ENCODE assay signal across 2 cellular contexts in the genomic region with DNA sequence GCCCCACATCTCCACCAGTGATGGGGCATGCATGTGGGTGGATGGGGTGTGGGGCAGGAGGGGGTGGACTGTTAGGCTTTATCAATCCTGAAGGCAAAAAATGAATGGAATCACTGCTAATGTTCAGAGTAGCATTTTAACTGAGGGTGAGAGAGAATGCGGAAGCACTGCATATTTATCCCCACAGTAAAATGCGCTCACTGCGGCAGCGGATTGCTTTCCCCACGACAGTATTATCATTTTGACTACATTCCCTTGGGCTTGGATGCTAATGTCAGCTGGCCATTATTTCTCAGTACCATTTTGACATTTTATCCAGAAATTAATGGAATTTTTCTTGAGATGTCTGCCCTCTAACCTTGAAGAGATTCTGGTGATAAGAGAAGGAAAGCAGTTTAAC.
TF ChIP-seq lines count a peak whose summit lies in the region.

No MANE protein-coding gene starts in this region.

TF ChIP-seq in A549, 52 proteins besides CTCF, POLR2A, EP300 and RAD21:
- TF ChIP-seq, protein P1, sequence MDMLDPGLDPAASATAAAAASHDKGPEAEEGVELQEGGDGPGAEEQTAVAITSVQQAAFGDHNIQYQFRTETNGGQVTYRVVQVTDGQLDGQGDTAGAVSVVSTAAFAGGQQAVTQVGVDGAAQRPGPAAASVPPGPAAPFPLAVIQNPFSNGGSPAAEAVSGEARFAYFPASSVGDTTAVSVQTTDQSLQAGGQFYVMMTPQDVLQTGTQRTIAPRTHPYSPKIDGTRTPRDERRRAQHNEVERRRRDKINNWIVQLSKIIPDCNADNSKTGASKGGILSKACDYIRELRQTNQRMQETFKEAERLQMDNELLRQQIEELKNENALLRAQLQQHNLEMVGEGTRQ (IDR thresholded peaks at IDR 0.05), result no peak
- TF ChIP-seq, protein P2, sequence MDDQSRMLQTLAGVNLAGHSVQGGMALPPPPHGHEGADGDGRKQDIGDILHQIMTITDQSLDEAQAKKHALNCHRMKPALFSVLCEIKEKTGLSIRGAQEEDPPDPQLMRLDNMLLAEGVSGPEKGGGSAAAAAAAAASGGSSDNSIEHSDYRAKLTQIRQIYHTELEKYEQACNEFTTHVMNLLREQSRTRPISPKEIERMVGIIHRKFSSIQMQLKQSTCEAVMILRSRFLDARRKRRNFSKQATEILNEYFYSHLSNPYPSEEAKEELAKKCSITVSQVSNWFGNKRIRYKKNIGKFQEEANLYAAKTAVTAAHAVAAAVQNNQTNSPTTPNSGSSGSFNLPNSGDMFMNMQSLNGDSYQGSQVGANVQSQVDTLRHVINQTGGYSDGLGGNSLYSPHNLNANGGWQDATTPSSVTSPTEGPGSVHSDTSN (IDR thresholded peaks at IDR 0.05), result no peak
- TF ChIP-seq CEBPB (IDR thresholded peaks at IDR 0.05) (no peak), KDM5A (IDR thresholded peaks at IDR 0.05) (no peak), PHF8 (IDR thresholded peaks at IDR 0.05; ENCODE audit: borderline replicate concordance, low read depth) (no peak), RFX5 (IDR thresholded peaks at IDR 0.05) (no peak), FOXS1 (CRISPR knock-in tag; IDR thresholded peaks at IDR 0.05) (no peak), GATA3 (IDR thresholded peaks at IDR 0.05; ENCODE audit: borderline replicate concordance) (no peak), TP53 (CRISPR knock-in tag; IDR thresholded peaks at IDR 0.05) (no peak), MAFK (IDR thresholded peaks at IDR 0.05; ENCODE audit: partially characterized antibody) (no peak), NPAS2 (CRISPR knock-in tag; IDR thresholded peaks at IDR 0.05; ENCODE audit: borderline replicate concordance) (no peak), CHD2 (IDR thresholded peaks at IDR 0.05; ENCODE audit: low read length, partially characterized antibody) (no peak)
- TF ChIP-seq, protein P3, sequence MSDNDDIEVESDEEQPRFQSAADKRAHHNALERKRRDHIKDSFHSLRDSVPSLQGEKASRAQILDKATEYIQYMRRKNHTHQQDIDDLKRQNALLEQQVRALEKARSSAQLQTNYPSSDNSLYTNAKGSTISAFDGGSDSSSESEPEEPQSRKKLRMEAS (IDR thresholded peaks at IDR 0.05), result no peak

TF ChIP-seq in IMR-90, 13 proteins besides CTCF, POLR2A, EP300 and RAD21 (continued from another document):
- TF ChIP-seq MXI1 (IDR thresholded peaks at IDR 0.05; ENCODE audit: borderline replicate concordance, low read depth, low read length), result no peak
- no peak for TF ChIP-seq FOS (IDR thresholded peaks at IDR 0.05; ENCODE audit: low read depth, low read length)
